In genomic region chr6:125114248-125114858, GRCh38 we compare ENCODE assay signal across 8 cellular contexts. TPM values are rescaled to one million over a fixed set of nuclear protein-coding genes. Genes with fewer than 3 reads are reported as not detected.
DNase-seq lines count a peak whose midpoint lies in the region; ATAC-seq and TF ChIP-seq lines count a peak whose summit lies in the region.

No MANE protein-coding gene starts in this region.

- peaks cover 17% of the 10 kb centered on the region for H3K36me3 Mint-ChIP-seq in endothelial cell (ENCODE audit: low read depth, unreplicated experiment)
- peaks cover 10% of the 10 kb centered on the region for H3K36me3 Mint-ChIP-seq in nephron (ENCODE audit: low read depth)

- H3K4me3 Mint-ChIP-seq in endothelial cell (ENCODE audit: unreplicated experiment), result no peak overlapping the region
- no peak overlapping the region for H3K4me3 Mint-ChIP-seq in nephron

- peak; percentile 68 for DNase-seq in Ammon's horn (ENCODE audit: low spot score)
- DNase-seq in NCI-H128 (lab: John Stamatoyannopoulos, UW; ENCODE audit: unreplicated experiment), result peak; percentile 33
- DNase-seq in UCSD-AML1 (lab: John Stamatoyannopoulos, UW; ENCODE audit: unreplicated experiment), result peak; percentile 21
- DNase-seq in endothelial cell (ENCODE audit: low spot score), result peak; percentile 35

- ATAC-seq in GM19351 (IDR thresholded peaks at IDR 0.05; ENCODE audit: unreplicated experiment) (peak; percentile 75), GM21576 (IDR thresholded peaks at IDR 0.05; ENCODE audit: unreplicated experiment) (no peak), GM18505 (IDR thresholded peaks at IDR 0.05; ENCODE audit: unreplicated experiment) (no peak)

- no peak overlapping the region for H3K27ac Mint-ChIP-seq in endothelial cell (ENCODE audit: unreplicated experiment)
- no peak overlapping the region for H3K27ac Mint-ChIP-seq in nephron

- H3K27me3 Mint-ChIP-seq in endothelial cell (ENCODE audit: unreplicated experiment) (peaks cover 2% of the 10 kb centered on the region), nephron (ENCODE audit: low read depth) (no peaks in the 10 kb centered on the region)

- TF ChIP-seq CTCF in endothelial cell (IDR thresholded peaks at IDR 0.05; ENCODE audit: unreplicated experiment) (peak; percentile 83), nephron (IDR thresholded peaks at IDR 0.05; ENCODE audit: unreplicated experiment in 3 of 3) (peak; percentile 83 to 94 (median 83))

- H3K9me3 Mint-ChIP-seq in endothelial cell (ENCODE audit: unreplicated experiment) (peaks cover 8% of the 10 kb centered on the region), nephron (peaks cover 34% of the 10 kb centered on the region)

- no peak for TF ChIP-seq POLR2A in GM18505 (IDR thresholded peaks at IDR 0.05; ENCODE audit: borderline replicate concordance, extremely low read depth, insufficient read depth, insufficient read length)

- no peaks in the 10 kb centered on the region for H3K4me1 Mint-ChIP-seq in endothelial cell (ENCODE audit: unreplicated experiment)
- H3K4me1 Mint-ChIP-seq in nephron, result no peaks in the 10 kb centered on the region

RNA-seq across cellular contexts. Expression of gene TPD52L1, which starts 39.2 kb away (rescaled TPM):
- total RNA-seq in endothelial cell (ENCODE audit: unreplicated experiment), result 118 TPM
